14 cellular contexts compared by ENCODE assay signal in the genomic region with DNA sequence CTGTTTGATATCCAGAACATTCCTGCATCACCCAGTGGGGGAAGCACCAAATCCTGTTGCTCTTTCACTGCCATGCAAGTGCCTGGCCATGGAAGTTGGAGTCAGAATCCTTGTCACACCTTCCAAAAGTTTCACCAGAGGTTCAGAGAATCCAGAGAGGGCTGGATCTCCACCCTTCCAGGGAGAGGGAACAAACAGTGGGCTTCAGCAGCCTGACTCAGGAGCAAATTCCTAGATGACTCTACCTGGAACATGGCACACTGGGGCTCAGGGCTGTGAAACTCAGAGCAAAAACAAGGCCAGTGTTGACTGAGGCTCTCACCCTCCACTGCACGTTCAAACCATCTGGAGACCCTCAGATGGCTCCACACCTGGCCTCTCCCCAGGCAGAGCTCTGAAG.
"Had no signal": no experiment of that assay in that cellular context is flagged by ENCODE, and none has a peak within 500 bp of the region (broad histone marks: within the 10 kb centered on the region; RNA-seq: fewer than 3 reads in every experiment).

No MANE protein-coding gene starts in this region.

- H3K4me1 ChIP-seq: SJSA1 had no signal

- H3K27ac Mint-ChIP-seq: memory B cell, WTC11 had no signal

- H3K36me3 ChIP-seq: cardiac muscle cell, heart right ventricle, SJSA1, spleen had no signal

- DNase-seq: heart right ventricle; islet precursor cell; nephron progenitor cell; spleen; stimulated activated CD4-positive, alpha-beta T cell treated with anti-CD3 and anti-CD28 coated beads, Interleukin-1b, Interleukin-23, amount 100 ng/mL, for 48 hours; stimulated activated naive CD4-positive, alpha-beta T cell treated with Interleukin-2 at 50 U/mL for 16 hours; SW 1271; testis had no signal

- H3K4me3 Mint-ChIP-seq: memory B cell, nephron progenitor cell, WTC11 had no signal

- H3K4me1 Mint-ChIP-seq: nephron progenitor cell, WTC11 had no signal

- H3K4me3 ChIP-seq: cardiac muscle cell, heart right ventricle, SJSA1, spleen, testis had no signal

- ATAC-seq: heart right ventricle, left lobe of liver, sciatic nerve, WTC11 had no signal

- H3K27ac ChIP-seq: cardiac muscle cell, SJSA1, testis had no signal

- H3K27me3 ChIP-seq: cardiac muscle cell, heart right ventricle, SJSA1, spleen, testis had no signal

- H3K27me3 Mint-ChIP-seq: memory B cell had no signal

- H3K9me3 ChIP-seq: SJSA1, testis had no signal
